ENCODE assay signal across 1 cellular context in the genomic region with DNA sequence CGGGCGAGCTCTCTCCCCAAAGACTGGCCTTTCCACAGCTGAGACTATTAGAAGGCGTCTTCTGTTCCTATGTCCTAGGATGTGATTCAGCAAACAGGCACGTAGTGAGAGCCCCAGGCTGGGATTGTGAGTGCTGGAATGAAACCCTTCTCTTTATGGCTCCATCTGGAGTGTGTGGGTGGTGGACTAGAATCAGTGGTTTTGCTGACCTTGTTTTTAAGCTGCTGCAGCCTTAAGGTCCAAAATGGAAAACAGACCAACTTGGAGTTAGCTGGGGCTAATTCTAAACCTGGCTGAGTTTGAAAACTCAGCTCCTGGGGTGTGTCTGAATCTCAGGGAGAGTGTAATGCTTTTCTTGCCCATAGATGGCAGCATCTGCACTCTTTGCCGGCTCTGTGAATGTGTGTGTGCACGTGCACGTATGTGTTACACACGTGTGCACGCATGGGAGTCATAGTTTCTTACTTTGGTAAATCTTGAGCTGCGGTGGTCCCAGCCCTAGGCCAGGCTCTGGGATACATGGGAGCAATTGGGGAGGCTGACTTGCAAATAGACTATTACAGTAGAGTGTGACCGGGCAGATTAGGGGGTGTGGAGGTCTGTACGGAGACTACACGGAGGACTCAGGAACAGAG.
TF ChIP-seq lines count a peak whose summit lies in the region.

No MANE protein-coding gene starts in this region.

TF ChIP-seq in HepG2, 621 proteins besides CTCF, POLR2A, EP300 and RAD21 (continued from another document and continues in another):
- TF ChIP-seq DMAP1 (CRISPR knock-in tag; IDR thresholded peaks at IDR 0.05) (0 out of 2 replicates have a peak, but pooled peaks have one; percentile 62), ZNF333 (CRISPR knock-in tag; IDR thresholded peaks at IDR 0.05; ENCODE audit: borderline replicate concordance) (no peak), ZNF207 (IDR thresholded peaks at IDR 0.05; ENCODE audit: borderline replicate concordance) (no peak), SNRNP70 (IDR thresholded peaks at IDR 0.05; ENCODE audit: low read depth, low read length) (no peak), ZNF790 (CRISPR knock-in tag; IDR thresholded peaks at IDR 0.05; ENCODE audit: borderline replicate concordance) (no peak), ZBTB21 (CRISPR knock-in tag; IDR thresholded peaks at IDR 0.05) (no peak), ZEB1 (IDR thresholded peaks at IDR 0.05; ENCODE audit: insufficient replicate concordance, low read depth) (no peak), ZNF616 (CRISPR knock-in tag; IDR thresholded peaks at IDR 0.05; ENCODE audit: low read depth) (no peak), EHMT2 (IDR thresholded peaks at IDR 0.05; ENCODE audit: borderline replicate concordance, low read depth, low read length) (no peak), ZNF431 (CRISPR knock-in tag; IDR thresholded peaks at IDR 0.05; ENCODE audit: borderline replicate concordance, low read depth) (no peak), ZNF839 (CRISPR knock-in tag; IDR thresholded peaks at IDR 0.05; ENCODE audit: borderline replicate concordance) (no peak), ZBTB1 (CRISPR knock-in tag; IDR thresholded peaks at IDR 0.05; ENCODE audit: borderline replicate concordance) (no peak), ZNF558 (CRISPR knock-in tag; IDR thresholded peaks at IDR 0.05; ENCODE audit: borderline replicate concordance) (no peak), NFYC (CRISPR knock-in tag; IDR thresholded peaks at IDR 0.05) (no peak), ZKSCAN8 (CRISPR knock-in tag; IDR thresholded peaks at IDR 0.05; ENCODE audit: borderline replicate concordance) (no peak), SKI (IDR thresholded peaks at IDR 0.05; ENCODE audit: partially characterized antibody) (no peak), NFRKB (IDR thresholded peaks at IDR 0.05) (no peak), ZFP1 (CRISPR knock-in tag; IDR thresholded peaks at IDR 0.05) (no peak), ZNF546 (CRISPR knock-in tag; conservative IDR thresholded peaks at IDR 0.05) (0 out of 2 replicates have a peak, but pooled peaks have one; percentile 61), SETDB1 (CRISPR knock-in tag; IDR thresholded peaks at IDR 0.05; ENCODE audit: borderline replicate concordance) (no peak)
- TF ChIP-seq, protein P1, sequence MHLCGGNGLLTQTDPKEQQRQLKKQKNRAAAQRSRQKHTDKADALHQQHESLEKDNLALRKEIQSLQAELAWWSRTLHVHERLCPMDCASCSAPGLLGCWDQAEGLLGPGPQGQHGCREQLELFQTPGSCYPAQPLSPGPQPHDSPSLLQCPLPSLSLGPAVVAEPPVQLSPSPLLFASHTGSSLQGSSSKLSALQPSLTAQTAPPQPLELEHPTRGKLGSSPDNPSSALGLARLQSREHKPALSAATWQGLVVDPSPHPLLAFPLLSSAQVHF (CRISPR knock-in tag; IDR thresholded peaks at IDR 0.05) = no peak
- TF ChIP-seq, protein P2, sequence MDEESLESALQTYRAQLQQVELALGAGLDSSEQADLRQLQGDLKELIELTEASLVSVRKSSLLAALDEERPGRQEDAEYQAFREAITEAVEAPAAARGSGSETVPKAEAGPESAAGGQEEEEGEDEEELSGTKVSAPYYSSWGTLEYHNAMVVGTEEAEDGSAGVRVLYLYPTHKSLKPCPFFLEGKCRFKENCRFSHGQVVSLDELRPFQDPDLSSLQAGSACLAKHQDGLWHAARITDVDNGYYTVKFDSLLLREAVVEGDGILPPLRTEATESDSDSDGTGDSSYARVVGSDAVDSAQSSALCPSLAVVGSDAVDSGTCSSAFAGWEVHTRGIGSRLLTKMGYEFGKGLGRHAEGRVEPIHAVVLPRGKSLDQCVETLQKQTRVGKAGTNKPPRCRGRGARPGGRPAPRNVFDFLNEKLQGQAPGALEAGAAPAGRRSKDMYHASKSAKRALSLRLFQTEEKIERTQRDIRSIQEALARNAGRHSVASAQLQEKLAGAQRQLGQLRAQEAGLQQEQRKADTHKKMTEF (CRISPR knock-in tag; IDR thresholded peaks at IDR 0.05) = no peak; the same call in 1 of the 2 replicates
- TF ChIP-seq, protein P3, sequence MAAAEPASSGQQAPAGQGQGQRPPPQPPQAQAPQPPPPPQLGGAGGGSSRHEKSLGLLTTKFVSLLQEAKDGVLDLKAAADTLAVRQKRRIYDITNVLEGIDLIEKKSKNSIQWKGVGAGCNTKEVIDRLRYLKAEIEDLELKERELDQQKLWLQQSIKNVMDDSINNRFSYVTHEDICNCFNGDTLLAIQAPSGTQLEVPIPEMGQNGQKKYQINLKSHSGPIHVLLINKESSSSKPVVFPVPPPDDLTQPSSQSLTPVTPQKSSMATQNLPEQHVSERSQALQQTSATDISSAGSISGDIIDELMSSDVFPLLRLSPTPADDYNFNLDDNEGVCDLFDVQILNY (CRISPR knock-in tag; conservative IDR thresholded peaks at IDR 0.05) = no peak
- TF ChIP-seq, protein P4, sequence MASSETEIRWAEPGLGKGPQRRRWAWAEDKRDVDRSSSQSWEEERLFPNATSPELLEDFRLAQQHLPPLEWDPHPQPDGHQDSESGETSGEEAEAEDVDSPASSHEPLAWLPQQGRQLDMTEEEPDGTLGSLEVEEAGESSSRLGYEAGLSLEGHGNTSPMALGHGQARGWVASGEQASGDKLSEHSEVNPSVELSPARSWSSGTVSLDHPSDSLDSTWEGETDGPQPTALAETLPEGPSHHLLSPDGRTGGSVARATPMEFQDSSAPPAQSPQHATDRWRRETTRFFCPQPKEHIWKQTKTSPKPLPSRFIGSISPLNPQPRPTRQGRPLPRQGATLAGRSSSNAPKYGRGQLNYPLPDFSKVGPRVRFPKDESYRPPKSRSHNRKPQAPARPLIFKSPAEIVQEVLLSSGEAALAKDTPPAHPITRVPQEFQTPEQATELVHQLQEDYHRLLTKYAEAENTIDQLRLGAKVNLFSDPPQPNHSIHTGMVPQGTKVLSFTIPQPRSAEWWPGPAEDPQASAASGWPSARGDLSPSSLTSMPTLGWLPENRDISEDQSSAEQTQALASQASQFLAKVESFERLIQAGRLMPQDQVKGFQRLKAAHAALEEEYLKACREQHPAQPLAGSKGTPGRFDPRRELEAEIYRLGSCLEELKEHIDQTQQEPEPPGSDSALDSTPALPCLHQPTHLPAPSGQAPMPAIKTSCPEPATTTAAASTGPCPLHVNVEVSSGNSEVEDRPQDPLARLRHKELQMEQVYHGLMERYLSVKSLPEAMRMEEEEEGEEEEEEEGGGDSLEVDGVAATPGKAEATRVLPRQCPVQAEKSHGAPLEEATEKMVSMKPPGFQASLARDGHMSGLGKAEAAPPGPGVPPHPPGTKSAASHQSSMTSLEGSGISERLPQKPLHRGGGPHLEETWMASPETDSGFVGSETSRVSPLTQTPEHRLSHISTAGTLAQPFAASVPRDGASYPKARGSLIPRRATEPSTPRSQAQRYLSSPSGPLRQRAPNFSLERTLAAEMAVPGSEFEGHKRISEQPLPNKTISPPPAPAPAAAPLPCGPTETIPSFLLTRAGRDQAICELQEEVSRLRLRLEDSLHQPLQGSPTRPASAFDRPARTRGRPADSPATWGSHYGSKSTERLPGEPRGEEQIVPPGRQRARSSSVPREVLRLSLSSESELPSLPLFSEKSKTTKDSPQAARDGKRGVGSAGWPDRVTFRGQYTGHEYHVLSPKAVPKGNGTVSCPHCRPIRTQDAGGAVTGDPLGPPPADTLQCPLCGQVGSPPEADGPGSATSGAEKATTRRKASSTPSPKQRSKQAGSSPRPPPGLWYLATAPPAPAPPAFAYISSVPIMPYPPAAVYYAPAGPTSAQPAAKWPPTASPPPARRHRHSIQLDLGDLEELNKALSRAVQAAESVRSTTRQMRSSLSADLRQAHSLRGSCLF (CRISPR knock-in tag; IDR thresholded peaks at IDR 0.05; ENCODE audit: borderline replicate concordance) = no peak
- TF ChIP-seq, protein P5, sequence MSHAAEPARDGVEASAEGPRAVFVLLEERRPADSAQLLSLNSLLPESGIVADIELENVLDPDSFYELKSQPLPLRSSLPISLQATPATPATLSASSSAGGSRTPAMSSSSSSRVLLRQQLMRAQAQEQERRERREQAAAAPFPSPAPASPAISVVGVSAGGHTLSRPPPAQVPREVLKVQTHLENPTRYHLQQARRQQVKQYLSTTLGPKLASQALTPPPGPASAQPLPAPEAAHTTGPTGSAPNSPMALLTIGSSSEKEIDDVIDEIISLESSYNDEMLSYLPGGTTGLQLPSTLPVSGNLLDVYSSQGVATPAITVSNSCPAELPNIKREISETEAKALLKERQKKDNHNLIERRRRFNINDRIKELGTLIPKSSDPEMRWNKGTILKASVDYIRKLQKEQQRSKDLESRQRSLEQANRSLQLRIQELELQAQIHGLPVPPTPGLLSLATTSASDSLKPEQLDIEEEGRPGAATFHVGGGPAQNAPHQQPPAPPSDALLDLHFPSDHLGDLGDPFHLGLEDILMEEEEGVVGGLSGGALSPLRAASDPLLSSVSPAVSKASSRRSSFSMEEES (CRISPR knock-in tag; IDR thresholded peaks at IDR 0.05) = peak; percentile 44; the same call in 1 of the 2 replicates
- TF ChIP-seq, protein P6, sequence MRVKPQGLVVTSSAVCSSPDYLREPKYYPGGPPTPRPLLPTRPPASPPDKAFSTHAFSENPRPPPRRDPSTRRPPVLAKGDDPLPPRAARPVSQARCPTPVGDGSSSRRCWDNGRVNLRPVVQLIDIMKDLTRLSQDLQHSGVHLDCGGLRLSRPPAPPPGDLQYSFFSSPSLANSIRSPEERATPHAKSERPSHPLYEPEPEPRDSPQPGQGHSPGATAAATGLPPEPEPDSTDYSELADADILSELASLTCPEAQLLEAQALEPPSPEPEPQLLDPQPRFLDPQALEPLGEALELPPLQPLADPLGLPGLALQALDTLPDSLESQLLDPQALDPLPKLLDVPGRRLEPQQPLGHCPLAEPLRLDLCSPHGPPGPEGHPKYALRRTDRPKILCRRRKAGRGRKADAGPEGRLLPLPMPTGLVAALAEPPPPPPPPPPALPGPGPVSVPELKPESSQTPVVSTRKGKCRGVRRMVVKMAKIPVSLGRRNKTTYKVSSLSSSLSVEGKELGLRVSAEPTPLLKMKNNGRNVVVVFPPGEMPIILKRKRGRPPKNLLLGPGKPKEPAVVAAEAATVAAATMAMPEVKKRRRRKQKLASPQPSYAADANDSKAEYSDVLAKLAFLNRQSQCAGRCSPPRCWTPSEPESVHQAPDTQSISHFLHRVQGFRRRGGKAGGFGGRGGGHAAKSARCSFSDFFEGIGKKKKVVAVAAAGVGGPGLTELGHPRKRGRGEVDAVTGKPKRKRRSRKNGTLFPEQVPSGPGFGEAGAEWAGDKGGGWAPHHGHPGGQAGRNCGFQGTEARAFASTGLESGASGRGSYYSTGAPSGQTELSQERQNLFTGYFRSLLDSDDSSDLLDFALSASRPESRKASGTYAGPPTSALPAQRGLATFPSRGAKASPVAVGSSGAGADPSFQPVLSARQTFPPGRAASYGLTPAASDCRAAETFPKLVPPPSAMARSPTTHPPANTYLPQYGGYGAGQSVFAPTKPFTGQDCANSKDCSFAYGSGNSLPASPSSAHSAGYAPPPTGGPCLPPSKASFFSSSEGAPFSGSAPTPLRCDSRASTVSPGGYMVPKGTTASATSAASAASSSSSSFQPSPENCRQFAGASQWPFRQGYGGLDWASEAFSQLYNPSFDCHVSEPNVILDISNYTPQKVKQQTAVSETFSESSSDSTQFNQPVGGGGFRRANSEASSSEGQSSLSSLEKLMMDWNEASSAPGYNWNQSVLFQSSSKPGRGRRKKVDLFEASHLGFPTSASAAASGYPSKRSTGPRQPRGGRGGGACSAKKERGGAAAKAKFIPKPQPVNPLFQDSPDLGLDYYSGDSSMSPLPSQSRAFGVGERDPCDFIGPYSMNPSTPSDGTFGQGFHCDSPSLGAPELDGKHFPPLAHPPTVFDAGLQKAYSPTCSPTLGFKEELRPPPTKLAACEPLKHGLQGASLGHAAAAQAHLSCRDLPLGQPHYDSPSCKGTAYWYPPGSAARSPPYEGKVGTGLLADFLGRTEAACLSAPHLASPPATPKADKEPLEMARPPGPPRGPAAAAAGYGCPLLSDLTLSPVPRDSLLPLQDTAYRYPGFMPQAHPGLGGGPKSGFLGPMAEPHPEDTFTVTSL (CRISPR knock-in tag; IDR thresholded peaks at IDR 0.05; ENCODE audit: borderline replicate concordance) = no peak
- TF ChIP-seq, protein P7, sequence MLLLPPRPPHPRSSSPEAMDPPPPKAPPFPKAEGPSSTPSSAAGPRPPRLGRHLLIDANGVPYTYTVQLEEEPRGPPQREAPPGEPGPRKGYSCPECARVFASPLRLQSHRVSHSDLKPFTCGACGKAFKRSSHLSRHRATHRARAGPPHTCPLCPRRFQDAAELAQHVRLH (CRISPR knock-in tag; IDR thresholded peaks at IDR 0.05; ENCODE audit: borderline replicate concordance, low read depth) = peak; percentile 33; the same call in 1 of the 2 replicates
- TF ChIP-seq, protein P8, sequence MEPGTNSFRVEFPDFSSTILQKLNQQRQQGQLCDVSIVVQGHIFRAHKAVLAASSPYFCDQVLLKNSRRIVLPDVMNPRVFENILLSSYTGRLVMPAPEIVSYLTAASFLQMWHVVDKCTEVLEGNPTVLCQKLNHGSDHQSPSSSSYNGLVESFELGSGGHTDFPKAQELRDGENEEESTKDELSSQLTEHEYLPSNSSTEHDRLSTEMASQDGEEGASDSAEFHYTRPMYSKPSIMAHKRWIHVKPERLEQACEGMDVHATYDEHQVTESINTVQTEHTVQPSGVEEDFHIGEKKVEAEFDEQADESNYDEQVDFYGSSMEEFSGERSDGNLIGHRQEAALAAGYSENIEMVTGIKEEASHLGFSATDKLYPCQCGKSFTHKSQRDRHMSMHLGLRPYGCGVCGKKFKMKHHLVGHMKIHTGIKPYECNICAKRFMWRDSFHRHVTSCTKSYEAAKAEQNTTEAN (CRISPR knock-in tag; conservative IDR thresholded peaks at IDR 0.05) = peak; percentile 97
- TF ChIP-seq, protein P9, sequence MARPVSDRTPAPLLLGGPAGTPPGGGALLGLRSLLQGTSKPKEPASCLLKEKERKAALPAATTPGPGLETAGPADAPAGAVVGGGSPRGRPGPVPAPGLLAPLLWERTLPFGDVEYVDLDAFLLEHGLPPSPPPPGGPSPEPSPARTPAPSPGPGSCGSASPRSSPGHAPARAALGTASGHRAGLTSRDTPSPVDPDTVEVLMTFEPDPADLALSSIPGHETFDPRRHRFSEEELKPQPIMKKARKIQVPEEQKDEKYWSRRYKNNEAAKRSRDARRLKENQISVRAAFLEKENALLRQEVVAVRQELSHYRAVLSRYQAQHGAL (CRISPR knock-in tag; IDR thresholded peaks at IDR 0.05; ENCODE audit: not compliant biosample characterization) = no peak
- TF ChIP-seq, protein P10, sequence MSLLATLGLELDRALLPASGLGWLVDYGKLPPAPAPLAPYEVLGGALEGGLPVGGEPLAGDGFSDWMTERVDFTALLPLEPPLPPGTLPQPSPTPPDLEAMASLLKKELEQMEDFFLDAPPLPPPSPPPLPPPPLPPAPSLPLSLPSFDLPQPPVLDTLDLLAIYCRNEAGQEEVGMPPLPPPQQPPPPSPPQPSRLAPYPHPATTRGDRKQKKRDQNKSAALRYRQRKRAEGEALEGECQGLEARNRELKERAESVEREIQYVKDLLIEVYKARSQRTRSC (CRISPR knock-in tag; IDR thresholded peaks at IDR 0.05; ENCODE audit: low read depth) = no peak
- TF ChIP-seq, protein P11, sequence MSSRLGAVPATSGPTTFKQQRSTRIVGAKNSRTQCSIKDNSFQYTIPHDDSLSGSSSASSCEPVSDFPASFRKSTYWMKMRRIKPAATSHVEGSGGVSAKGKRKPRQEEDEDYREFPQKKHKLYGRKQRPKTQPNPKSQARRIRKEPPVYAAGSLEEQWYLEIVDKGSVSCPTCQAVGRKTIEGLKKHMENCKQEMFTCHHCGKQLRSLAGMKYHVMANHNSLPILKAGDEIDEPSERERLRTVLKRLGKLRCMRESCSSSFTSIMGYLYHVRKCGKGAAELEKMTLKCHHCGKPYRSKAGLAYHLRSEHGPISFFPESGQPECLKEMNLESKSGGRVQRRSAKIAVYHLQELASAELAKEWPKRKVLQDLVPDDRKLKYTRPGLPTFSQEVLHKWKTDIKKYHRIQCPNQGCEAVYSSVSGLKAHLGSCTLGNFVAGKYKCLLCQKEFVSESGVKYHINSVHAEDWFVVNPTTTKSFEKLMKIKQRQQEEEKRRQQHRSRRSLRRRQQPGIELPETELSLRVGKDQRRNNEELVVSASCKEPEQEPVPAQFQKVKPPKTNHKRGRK (CRISPR knock-in tag; IDR thresholded peaks at IDR 0.05) = no peak
